Comparison of ENCODE assay signal across 8 cellular contexts in genomic region chr15:91706366-91707032, GRCh38.
DNase-seq lines count a peak whose midpoint lies in the region; ATAC-seq and TF ChIP-seq lines count a peak whose summit lies in the region.

No MANE protein-coding gene starts in this region.

- H3K9me2 ChIP-seq in HCT116 (ENCODE audit: insufficient read depth): no peaks in the 10 kb centered on the region

- POLR2A ChIA-PET in Caco-2 (lab: Charles Lee): no interaction called here
- POLR2A ChIA-PET in HCT116 (lab: Charles Lee): no interaction called here

- peak; percentile 59 for TF ChIP-seq RAD21 in HCT116 (IDR thresholded peaks at IDR 0.05; ENCODE audit: low read depth)

- H3K79me2 ChIP-seq in HCT116 (ENCODE audit: insufficient read depth, low read length): no peaks in the 10 kb centered on the region

- intact Hi-C loops in Caco-2 (cut with micrococcal nuclease; ENCODE audit: unreplicated experiment): loop anchor here (1.0 to 2.0 kb wide), 2 partner anchors 147 to 376 kb away; partner anchors contain the start of gene SLCO3A1
- intact Hi-C loops in HCT116 (cut with micrococcal nuclease): loop anchor here (1.0 to 5.0 kb wide), 4 partner anchors 146 to 404 kb away; partner anchors contain the start of gene SLCO3A1

- H3K9me3 ChIP-seq in Caco-2 (no peaks in the 10 kb centered on the region), HCT116 (ENCODE audit: control insufficient read depth in 1 of 2, insufficient read depth in 1 of 2, low read depth in 1 of 2, low read length in 2 of 2) (no peaks in the 10 kb centered on the region)

- H3K4me2 ChIP-seq in HCT116 (ENCODE audit: low read length): no peak overlapping the region

- H3K27me3 ChIP-seq in Caco-2 (replicated peaks; ENCODE audit: control insufficient read depth, insufficient read depth, low read length) (no peaks in the 10 kb centered on the region), HCT116 (ENCODE audit: insufficient read depth, low read length) (peaks cover 20% of the 10 kb centered on the region; the same call in 1 of the 2 replicates), brain microvascular endothelial cell (replicated peaks) (no peaks in the 10 kb centered on the region)

- no peak overlapping the region for H3K9ac ChIP-seq in HCT116 (ENCODE audit: low read length)

- RAD21 ChIA-PET in HCT116 (lab: Charles Lee; ENCODE audit: low non-redundant PET in 1 of 2, low total read pairs in 2 of 2, uncharacterized antibody in 2 of 2, unreplicated experiment in 2 of 2): interaction anchor here (0.6 to 1.1 kb wide), 2 partner anchors 371 kb away, joined by 3 to 4 read pairs; no protein-coding TSS in a partner anchor

- no peak for TF ChIP-seq POLR2A in HCT116 (IDR thresholded peaks at IDR 0.05; ENCODE audit: borderline replicate concordance, extremely low read depth, insufficient read depth, insufficient read length)

- H3K27ac Mint-ChIP-seq in Caco-2 (ENCODE audit: unreplicated experiment): no peak overlapping the region

- H3K9me3 Mint-ChIP-seq in Caco-2 (ENCODE audit: unreplicated experiment): no peaks in the 10 kb centered on the region

- H3K4me3 Mint-ChIP-seq in Caco-2 (ENCODE audit: unreplicated experiment): no peak overlapping the region

- TF ChIP-seq CTCF in Caco-2 (IDR thresholded peaks at IDR 0.05; ENCODE audit: insufficient read depth in 1 of 2, low read depth in 1 of 2, low read length in 1 of 2, severe bottlenecking in 1 of 2, unreplicated experiment in 1 of 2) (peak; percentile 76 to 81), HCT116 (IDR thresholded peaks at IDR 0.05 in 2 of 3, conservative IDR thresholded peaks at IDR 0.05 in 1 of 3; ENCODE audit: borderline replicate concordance in 1 of 3, insufficient read depth in 1 of 3, low read depth in 2 of 3, low read length in 2 of 3) (peak; percentile 55 to 95 (median 95)), brain microvascular endothelial cell (IDR thresholded peaks at IDR 0.05; ENCODE audit: low read depth, low read length, missing control alignments) (peak; percentile 85)

- CTCF ChIA-PET in Caco-2 (lab: Charles Lee) (interaction anchor here (0.5 to 0.6 kb wide), 2 partner anchors 14 to 379 kb away, joined by 3 to 5 read pairs; no protein-coding TSS in a partner anchor), HCT116 (lab: Charles Lee) (interaction anchor here (0.7 to 2.4 kb wide), 18 partner anchors 8 to 406 kb away, joined by 3 to 20 read pairs (median 4); partner anchors contain the start of gene SLCO3A1)

- no peak overlapping the region for H3K27ac ChIP-seq in HCT116 (ENCODE audit: low read depth, low read length)
- no peak overlapping the region for H3K27ac ChIP-seq in brain microvascular endothelial cell

- H4K20me1 ChIP-seq in HCT116 (ENCODE audit: insufficient read depth): no peaks in the 10 kb centered on the region

- no TSS peak for BruUV-seq in Caco-2 (replicated peaks; lab: Mats Ljungman, UMichigan)
- no TSS peak for BruUV-seq in HCT116 (replicated peaks; lab: Mats Ljungman, UMichigan)

- no peaks in the 10 kb centered on the region for H3K4me1 ChIP-seq in Caco-2
- peaks cover 0 to 11% of the 10 kb centered on the region in 2 experiments; a peak in 2 of 4 replicates for H3K4me1 ChIP-seq in HCT116 (ENCODE audit: control insufficient read depth in 1 of 2, insufficient read depth in 2 of 2, low read length in 2 of 2)

- H3K36me3 ChIP-seq in Caco-2 (ENCODE audit: control insufficient read depth, insufficient read depth, low read length) (no peaks in the 10 kb centered on the region), HCT116 (ENCODE audit: control insufficient read depth in 1 of 2, insufficient read depth in 2 of 2, low read length in 2 of 2) (no peaks in the 10 kb centered on the region), brain microvascular endothelial cell (replicated peaks) (no peaks in the 10 kb centered on the region)

- H3K4me1 Mint-ChIP-seq in Caco-2 (ENCODE audit: low read depth, unreplicated experiment): no peaks in the 10 kb centered on the region

- ATAC-seq in HCT116 (peak; percentile 90), GM21576 (IDR thresholded peaks at IDR 0.05; ENCODE audit: unreplicated experiment) (no peak)

- in situ Hi-C loops in brain microvascular endothelial cell (cut with HindIII; ENCODE audit: low pct_ligation_motif_present, low sequenced_read_pairs): no loop called here

- H3K4me3 ChIP-seq in Caco-2 (ENCODE audit: low read depth, low read length) (no peak overlapping the region), HCT116 (replicated peaks in 1 of 2; ENCODE audit: low read depth in 1 of 2, low read length in 2 of 2) (no peak overlapping the region), brain microvascular endothelial cell (ENCODE audit: low read depth, low read length) (no peak overlapping the region)

- DNase-seq in Caco-2 (peak; percentile 53 to 63), HCT116 (ENCODE audit: low read depth, low spot score) (peak; percentile 49), NCI-H2029 treated with DMSO at 0.1 percent for 48 hours (lab: John Stamatoyannopoulos, UW) (peak; percentile 15), UCSD-AML1 (lab: John Stamatoyannopoulos, UW; ENCODE audit: unreplicated experiment) (peak; percentile 64), brain microvascular endothelial cell (peak; percentile 31), iris pigment epithelial cell (ENCODE audit: low read depth) (peak; percentile 25)
- peak; percentile 68 to 76 for DNase-seq in stimulated activated CD4-positive, alpha-beta T cell treated with anti-CD3 and anti-CD28 coated beads, Interleukin-1b, Interleukin-23, amount 100 ng/mL, for 4 hours (ENCODE audit: low read depth in 2 of 2)

- no peaks in the 10 kb centered on the region for H3K27me3 Mint-ChIP-seq in Caco-2 (ENCODE audit: insufficient read depth, unreplicated experiment)

- H3K36me3 Mint-ChIP-seq in Caco-2 (ENCODE audit: insufficient read depth, unreplicated experiment): no peaks in the 10 kb centered on the region

- no peak overlapping the region for H2AFZ ChIP-seq in HCT116 (ENCODE audit: low read depth, low read length, poor library complexity, severe bottlenecking)

TF ChIP-seq in HCT116, 20 proteins besides CTCF, POLR2A, EP300 and RAD21:
- no peak for TF ChIP-seq ATF3 (IDR thresholded peaks at IDR 0.05)
- TF ChIP-seq CBX3 (IDR thresholded peaks at IDR 0.05; ENCODE audit: low read depth): peak; percentile 53; the same call in 1 of the 2 replicates

Comparison
In these comparisons a context has a peak if more than half of its experiments do, and no peak if none do; other contexts are left out.
1. DNase-seq: peak in every context shown above with its lines; median percentile 72 in stimulated activated CD4-positive, alpha-beta T cell treated with anti-CD3 and anti-CD28 coated beads, Interleukin-1b, Interleukin-23, amount 100 ng/mL, for 4 hours; 64 in UCSD-AML1; 58 in Caco-2; 49 in HCT116; 31 in brain microvascular endothelial cell; 25 in iris pigment epithelial cell; 15 in NCI-H2029 treated with DMSO at 0.1 percent for 48 hours.